In genomic region chr15:58407366-58407765, GRCh38 we compare ENCODE assay signal across 26 cellular contexts. TPM values are rescaled to one million over a fixed set of nuclear protein-coding genes. Genes with fewer than 3 reads are reported as not detected.
DNase-seq lines count a peak whose midpoint lies in the region; FAIRE-seq lines count a peak whose summit lies in the region.
"Had no signal": no experiment of that assay in that cellular context is flagged by ENCODE, and none has a peak within 500 bp of the region (broad histone marks: within the 10 kb centered on the region; RNA-seq: fewer than 3 reads in every experiment).

No MANE protein-coding gene starts in this region.

- no peak overlapping the region for H3K4me3 Mint-ChIP-seq in immature natural killer cell
- H3K4me3 Mint-ChIP-seq: activated CD4-positive, alpha-beta T cell treated with anti-CD3 and anti-CD28 coated beads for 36 hours; activated naive CD8-positive, alpha-beta T cell treated with anti-CD3 and anti-CD28 coated beads for 36 hours; activated T-helper 17 cell treated with anti-CD3 and anti-CD28 coated beads, Interleukin-2, amount 50 U/mL, for 72 hours; HFFc6; IgD-negative memory B cell had no signal

- H3K4me1 Mint-ChIP-seq in immature natural killer cell: peaks cover 12 to 31% of the 10 kb centered on the region in 2 donors

- H3K36me3 Mint-ChIP-seq in immature natural killer cell: peaks cover 0 to 9% (median 7%) of the 10 kb centered on the region in 3 donors
- H3K36me3 Mint-ChIP-seq: IgD-negative memory B cell had no signal

- no peak overlapping the region for H3K27ac Mint-ChIP-seq in immature natural killer cell
- H3K27ac Mint-ChIP-seq: activated CD4-positive, alpha-beta T cell treated with anti-CD3 and anti-CD28 coated beads for 36 hours; activated naive CD8-positive, alpha-beta T cell treated with anti-CD3 and anti-CD28 coated beads for 36 hours; activated T-helper 17 cell treated with anti-CD3 and anti-CD28 coated beads, Interleukin-2, amount 50 U/mL, for 72 hours; HFFc6; IgD-negative memory B cell had no signal

- peak; percentile 3 for DNase-seq in DMS153 (lab: John Stamatoyannopoulos, UW)
- no peak for DNase-seq in DMS153 treated with DMSO at 0.1 percent for 48 hours (lab: John Stamatoyannopoulos, UW; ENCODE audit: unreplicated experiment)
- peak; percentile 28 for DNase-seq in NCI-H510A (lab: John Stamatoyannopoulos, UW)
- DNase-seq in frontal cortex (ENCODE audit: low spot score in 2 of 2): peak; percentile 12 to 35
- DNase-seq in nucleus accumbens (lab: John Stamatoyannopoulos, UW): peak in 43 of 56 donors; percentile 3 to 83 (median 56)
- DNase-seq in SIG-M5 (lab: John Stamatoyannopoulos, UW): no peak
- DNase-seq in activated effector memory CD4-positive, alpha-beta T cell treated with Interleukin-2 at 50 U/mL for 16 hours: no peak
- no peak for DNase-seq in immature natural killer cell
- DNase-seq: activated CD4-positive, alpha-beta T cell treated with anti-CD3 and anti-CD28 coated beads for 36 hours; activated naive CD8-positive, alpha-beta T cell treated with anti-CD3 and anti-CD28 coated beads for 36 hours; AML-193; brain microvascular endothelial cell; Caco-2; GDM1; HFFc6; NCI-H2029; NCI-H526 treated with DMSO at 0.1 percent for 48 hours; sigmoid colon; uterus had no signal

- H3K9me3 Mint-ChIP-seq in immature natural killer cell: peaks cover 0 to 2% (median 0%) of the 10 kb centered on the region in 6 donors
- H3K9me3 Mint-ChIP-seq: activated T-helper 17 cell treated with anti-CD3 and anti-CD28 coated beads, Interleukin-2, amount 50 U/mL, for 72 hours; HFFc6 had no signal

- FAIRE-seq in frontal cortex (lab: Jason Lieb, UNC): peak; percentile 70
- FAIRE-seq: colon, endometrium, islet of Langerhans, TTC549 had no signal

- H3K27me3 Mint-ChIP-seq in immature natural killer cell (ENCODE audit: low read depth in 3 of 3): no peaks in the 10 kb centered on the region
- H3K27me3 Mint-ChIP-seq: activated naive CD8-positive, alpha-beta T cell treated with anti-CD3 and anti-CD28 coated beads for 36 hours; activated T-helper 17 cell treated with anti-CD3 and anti-CD28 coated beads, Interleukin-2, amount 50 U/mL, for 72 hours; IgD-negative memory B cell had no signal

RNA-seq across cellular contexts. Expression of gene LIPC, which starts 24.4 kb away (rescaled TPM):
- total RNA-seq in frontal cortex: not detected
- polyA plus RNA-seq in immature natural killer cell: 1 to 10 TPM; 2.4 to 6.8 (median 2.8) TPM
- total RNA-seq: HFFc6, lung microvascular endothelial cell had no signal

Comparison
In these comparisons a context has a peak if more than half of its experiments do, and no peak if none do; other contexts are left out.
1. DNase-seq: peak in DMS153 (single experiment), NCI-H510A (single experiment), frontal cortex (2 of 2) and nucleus accumbens (43 of 56); none in DMS153 treated with DMSO at 0.1 percent for 48 hours (single experiment), SIG-M5 (single experiment), activated effector memory CD4-positive, alpha-beta T cell treated with Interleukin-2 at 50 U/mL for 16 hours (single experiment) and immature natural killer cell (0 of 3).